In the genomic region with DNA sequence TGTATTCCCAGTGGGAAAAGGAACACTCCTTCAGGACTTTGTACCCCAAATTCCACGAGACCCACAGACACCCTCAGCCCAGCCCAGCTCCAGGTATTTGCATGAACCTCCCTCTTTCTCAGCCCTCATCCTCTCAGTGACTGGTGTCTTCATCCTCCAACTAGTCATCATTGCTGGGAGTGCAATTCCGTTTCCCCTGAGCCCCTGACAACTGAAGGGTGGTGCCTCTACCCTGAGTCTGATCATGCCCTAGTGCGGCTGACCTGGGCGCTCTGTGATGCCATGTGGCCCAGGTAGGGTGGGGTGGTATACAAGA, we compare ENCODE assay signal across 8 cellular contexts. TPM values are rescaled to one million over a fixed set of nuclear protein-coding genes. Genes with fewer than 3 reads are reported as not detected.
DNase-seq lines count a peak whose midpoint lies in the region; ATAC-seq and TF ChIP-seq lines count a peak whose summit lies in the region.

No MANE protein-coding gene starts in this region.

- H3K27ac Mint-ChIP-seq in stimulated activated effector memory CD8-positive, alpha-beta T cell treated with anti-CD3 and anti-CD28 coated beads, Interleukin-12 subunit alpha, Interleukin-12 subunit beta, amount 100 ng/mL, for 72 hours: peak overlapping the region; percentile 84

- TF ChIP-seq POLR2A in Peyer's patch (IDR thresholded peaks at IDR 0.05): no peak

- H3K36me3 Mint-ChIP-seq in stimulated activated effector memory CD8-positive, alpha-beta T cell treated with anti-CD3 and anti-CD28 coated beads, Interleukin-12 subunit alpha, Interleukin-12 subunit beta, amount 100 ng/mL, for 72 hours: peaks cover 22% of the 10 kb centered on the region

- peak overlapping the region; percentile 87 for H3K4me3 Mint-ChIP-seq in stimulated activated effector memory CD8-positive, alpha-beta T cell treated with anti-CD3 and anti-CD28 coated beads, Interleukin-12 subunit alpha, Interleukin-12 subunit beta, amount 100 ng/mL, for 72 hours

- H3K27ac ChIP-seq in Peyer's patch: peak overlapping the region; percentile 69 to 92 (median 78)

- DNase-seq in Peyer's patch: no peak
- DNase-seq in fibroblast of villous mesenchyme (ENCODE audit: low read depth): no peak
- no peak for DNase-seq in stimulated activated effector memory CD8-positive, alpha-beta T cell treated with anti-CD3 and anti-CD28 coated beads, Interleukin-12 subunit alpha, Interleukin-12 subunit beta, amount 100 ng/mL, for 72 hours (ENCODE audit: low spot score in 2 of 2)
- DNase-seq in KBM-7: no peak
- no peak for DNase-seq in SKM-1 treated with dmso at 0.1 percent for 144 hours (lab: John Stamatoyannopoulos, UW; ENCODE audit: unreplicated experiment)
- no peak for DNase-seq in CD1c-positive myeloid dendritic cell (ENCODE audit: extremely low spot score)

- H3K9me3 Mint-ChIP-seq in stimulated activated effector memory CD8-positive, alpha-beta T cell treated with anti-CD3 and anti-CD28 coated beads, Interleukin-12 subunit alpha, Interleukin-12 subunit beta, amount 100 ng/mL, for 72 hours: no peaks in the 10 kb centered on the region

- peaks cover 0 to 26% (median 9%) of the 10 kb centered on the region in 4 donors for H3K4me1 ChIP-seq in Peyer's patch

- H3K9me3 ChIP-seq in Peyer's patch: no peaks in the 10 kb centered on the region

- no peaks in the 10 kb centered on the region for H3K36me3 ChIP-seq in Peyer's patch

- H3K27me3 ChIP-seq in Peyer's patch: no peaks in the 10 kb centered on the region

- H3K4me3 ChIP-seq in Peyer's patch (peak overlapping the region; percentile 59 to 80 (median 76)), fibroblast of villous mesenchyme (ENCODE audit: low read depth, low read length) (peak overlapping the region; percentile 69)

- H3K4me1 Mint-ChIP-seq in stimulated activated effector memory CD8-positive, alpha-beta T cell treated with anti-CD3 and anti-CD28 coated beads, Interleukin-12 subunit alpha, Interleukin-12 subunit beta, amount 100 ng/mL, for 72 hours: peaks cover 42% of the 10 kb centered on the region

- TF ChIP-seq CTCF in Peyer's patch (IDR thresholded peaks at IDR 0.05) (no peak), fibroblast of villous mesenchyme (IDR thresholded peaks at IDR 0.05; ENCODE audit: insufficient read depth, low read depth, low read length) (no peak)

- in situ Hi-C loops in KBM-7 (cut with MboI; ENCODE audit: low pct_unique_long_range_greater_than_20kb, low sequenced_read_pairs): no loop called here

- peak; percentile 9 for ATAC-seq in GM18502 (IDR thresholded peaks at IDR 0.05; ENCODE audit: poor library complexity, unreplicated experiment)
- peak; percentile 1 for ATAC-seq in HG02571 (IDR thresholded peaks at IDR 0.05; ENCODE audit: unreplicated experiment)
- ATAC-seq in stimulated activated effector memory CD8-positive, alpha-beta T cell treated with anti-CD3 and anti-CD28 coated beads, Interleukin-12 subunit alpha, Interleukin-12 subunit beta, amount 100 ng/mL, for 72 hours: peak; percentile 39

RNA-seq across cellular contexts. Expression of a gene that starts 3.8 kb away (rescaled TPM):
- total RNA-seq in Peyer's patch (100 to 1,000 TPM in 2 of 4 donors, 10 to 100 TPM in 2; 46.2 to 128 (median 104) TPM), fibroblast of villous mesenchyme (10.6 and 22.0 TPM in 2 replicates)

RNA-seq across cellular contexts. Expression of a gene that starts 24.6 kb away (rescaled TPM):
- total RNA-seq in Peyer's patch: 10 to 100 TPM; 48.4 to 64.4 (median 60.5) TPM
- 17.7 and 19.4 TPM in 2 replicates for total RNA-seq in fibroblast of villous mesenchyme

RNA-seq across cellular contexts. Expression of a gene that starts 36.9 kb away (rescaled TPM):
- total RNA-seq in Peyer's patch (10 to 100 TPM; 19.0 to 60.6 (median 51.5) TPM), fibroblast of villous mesenchyme (26.1 and 28.9 TPM in 2 replicates)

RNA-seq across cellular contexts. Expression of a gene that starts 43.4 kb away (rescaled TPM):
- total RNA-seq in Peyer's patch (10 to 100 TPM in 3 of 4 donors, 1 to 10 TPM in 1; 9.9 to 17.2 (median 14.4) TPM), fibroblast of villous mesenchyme (3.9 and 7.8 TPM in 2 replicates)
